ENCODE assay signal across 9 cellular contexts in genomic region chr2:227817940-227818568, GRCh38. TPM values are rescaled to one million over a fixed set of nuclear protein-coding genes. Genes with fewer than 3 reads are reported as not detected.
DNase-seq lines count a peak whose midpoint lies in the region; ATAC-seq and TF ChIP-seq lines count a peak whose summit lies in the region.
"Had no signal": no experiment of that assay in that cellular context is flagged by ENCODE, and none has a peak within 500 bp of the region (broad histone marks: within the 10 kb centered on the region; RNA-seq: fewer than 3 reads in every experiment).

No MANE protein-coding gene starts in this region.

- H3K9me2 ChIP-seq in OCI-LY7 (ENCODE audit: insufficient read depth, low read length) = no peaks in the 10 kb centered on the region

- no peak overlapping the region for H3K4me3 ChIP-seq in CD4-positive, alpha-beta memory T cell (ENCODE audit: low read length in 2 of 2)
- peak overlapping the region; percentile 3 for H3K4me3 ChIP-seq in astrocyte of the cerebellum (ENCODE audit: low read depth, low read length)
- H3K4me3 ChIP-seq in OCI-LY7 (ENCODE audit: low read depth, low read length, poor library complexity, severe bottlenecking) = no peak overlapping the region

- peaks cover 14 to 35% (median 21%) of the 10 kb centered on the region in 4 donors for H3K4me1 Mint-ChIP-seq in CD4-positive, alpha-beta memory T cell
- peaks cover 6% of the 10 kb centered on the region for H3K4me1 Mint-ChIP-seq in T-helper 2 cell treated with Interferon-gamma antibody and Interleukin-4, amounts not matched to agents 5 μg/mL and 100 μg/mL, for 36 hours (ENCODE audit: low read depth)

- H3K4me2 ChIP-seq in OCI-LY7 (ENCODE audit: low read length) = no peak overlapping the region

- no peaks in the 10 kb centered on the region for H3K27me3 ChIP-seq in CD4-positive, alpha-beta memory T cell (ENCODE audit: insufficient read depth, low read length)

- H4K20me1 ChIP-seq in OCI-LY7 (ENCODE audit: insufficient read depth, low read length) = no peaks in the 10 kb centered on the region

- peaks cover 0 to 3% of the 10 kb centered on the region in 2 donors for H3K27me3 Mint-ChIP-seq in CD4-positive, alpha-beta memory T cell
- no peaks in the 10 kb centered on the region for H3K27me3 Mint-ChIP-seq in T-helper 2 cell treated with Interferon-gamma antibody and Interleukin-4, amounts not matched to agents 5 μg/mL and 100 μg/mL, for 36 hours (ENCODE audit: low read depth)

- H3K36me3 Mint-ChIP-seq in CD4-positive, alpha-beta memory T cell = peaks cover 0 to 2% of the 10 kb centered on the region in 2 donors
- H3K36me3 Mint-ChIP-seq in T-helper 2 cell treated with Interferon-gamma antibody and Interleukin-4, amounts not matched to agents 5 μg/mL and 100 μg/mL, for 36 hours (ENCODE audit: low read depth) = no peaks in the 10 kb centered on the region

- TF ChIP-seq CTCF in astrocyte of the cerebellum (IDR thresholded peaks at IDR 0.05; ENCODE audit: low read depth, low read length, missing control alignments) (no peak), OCI-LY7 (conservative IDR thresholded peaks at IDR 0.05; ENCODE audit: low read length) (no peak)

- peaks cover 0 to 3% (median 0%) of the 10 kb centered on the region in 8 donors for H3K9me3 Mint-ChIP-seq in CD4-positive, alpha-beta memory T cell
- no peaks in the 10 kb centered on the region for H3K9me3 Mint-ChIP-seq in T-helper 2 cell treated with Interferon-gamma antibody and Interleukin-4, amounts not matched to agents 5 μg/mL and 100 μg/mL, for 36 hours

- peak overlapping the region; percentile 40 for H3K27ac ChIP-seq in CD4-positive, alpha-beta memory T cell (ENCODE audit: low read depth, low read length)
- H3K27ac ChIP-seq in OCI-LY7 (ENCODE audit: low read depth, low read length, poor library complexity, severe bottlenecking) = no peak overlapping the region

- POLR2A ChIA-PET in CD4-positive, alpha-beta memory T cell (lab: Charles Lee; ENCODE audit: partially characterized antibody) = interaction anchor here (1.0 kb wide), 1 partner anchor 13 kb away, joined by 3 read pairs; no protein-coding TSS in a partner anchor
- POLR2A ChIA-PET in OCI-LY7 (lab: Charles Lee) = no interaction called here

- H3K27ac Mint-ChIP-seq in CD4-positive, alpha-beta memory T cell = peak overlapping the region; percentile 29 to 89 (median 79)
- H3K27ac Mint-ChIP-seq in T-helper 2 cell treated with Interferon-gamma antibody and Interleukin-4, amounts not matched to agents 5 μg/mL and 100 μg/mL, for 36 hours = no peak overlapping the region

- ATAC-seq in HG03342 (IDR thresholded peaks at IDR 0.05; ENCODE audit: unreplicated experiment) (peak; percentile 44), GM21381 (IDR thresholded peaks at IDR 0.05; ENCODE audit: unreplicated experiment) (no peak)
- ATAC-seq: naive thymus-derived CD8-positive, alpha-beta T cell had no signal

- H3K4me1 ChIP-seq in CD4-positive, alpha-beta memory T cell (ENCODE audit: insufficient read depth, low read length) = peaks cover 16% of the 10 kb centered on the region
- H3K4me1 ChIP-seq in OCI-LY7 (ENCODE audit: insufficient read depth, low read length, poor library complexity, severe bottlenecking) = no peaks in the 10 kb centered on the region

- H2AFZ ChIP-seq in OCI-LY7 (ENCODE audit: low read length) = no peak overlapping the region

- intact Hi-C loops in CD4-positive, alpha-beta memory T cell (cut with micrococcal nuclease) = loop anchor here (1.0 kb wide), 2 partner anchors 8 to 35 kb away; no protein-coding TSS in a partner anchor
- intact Hi-C loops in OCI-LY7 (cut with micrococcal nuclease; ENCODE audit: unreplicated experiment) = no loop called here

- H3K79me2 ChIP-seq in OCI-LY7 (ENCODE audit: insufficient read depth, low read depth, low read length) = no peaks in the 10 kb centered on the region

- H3K36me3 ChIP-seq in CD4-positive, alpha-beta memory T cell (ENCODE audit: insufficient read depth, low read length) = no peaks in the 10 kb centered on the region
- no peaks in the 10 kb centered on the region for H3K36me3 ChIP-seq in OCI-LY7 (ENCODE audit: insufficient read depth, low read length)

- CTCF ChIA-PET in CD4-positive, alpha-beta memory T cell (lab: Charles Lee; ENCODE audit: partially characterized antibody) = interaction anchor here (0.9 kb wide), 1 partner anchor 43 kb away, joined by 3 read pairs; no protein-coding TSS in a partner anchor
- CTCF ChIA-PET in OCI-LY7 (lab: Charles Lee; ENCODE audit: unreplicated experiment) = no interaction called here

- peak overlapping the region in 6 of 8 donors; percentile 3 to 53 (median 45) for H3K4me3 Mint-ChIP-seq in CD4-positive, alpha-beta memory T cell
- H3K4me3 Mint-ChIP-seq in T-helper 2 cell treated with Interferon-gamma antibody and Interleukin-4, amounts not matched to agents 5 μg/mL and 100 μg/mL, for 36 hours = no peak overlapping the region
- H3K4me3 Mint-ChIP-seq: naive thymus-derived CD8-positive, alpha-beta T cell had no signal

- in situ Hi-C loops in astrocyte of the cerebellum (cut with HindIII; ENCODE audit: low sequenced_read_pairs) = no loop called here

- DNase-seq in CD4-positive, alpha-beta memory T cell = peak; percentile 47 to 89 (median 58)
- peak; percentile 69 for DNase-seq in T-helper 2 cell treated with Interferon-gamma antibody and Interleukin-4, amounts not matched to agents 5 μg/mL and 100 μg/mL, for 36 hours (ENCODE audit: low spot score)
- peak; percentile 99 for DNase-seq in astrocyte of the cerebellum (ENCODE audit: low read depth)
- DNase-seq in iPS-NIHi11 (ENCODE audit: low spot score) = peak; percentile 47
- peak; percentile 80 to 92 for DNase-seq in stimulated activated CD4-positive, alpha-beta T cell treated with anti-CD3 and anti-CD28 coated beads, Interleukin-15, amount 100 ng/mL, for 48 hours (ENCODE audit: low read depth in 2 of 2)
- DNase-seq in OCI-LY7 (ENCODE audit: low spot score) = no peak

- BruUV-seq in OCI-LY7 (replicated peaks; lab: Mats Ljungman, UMichigan) = no TSS peak

- no peaks in the 10 kb centered on the region for H3K9me3 ChIP-seq in CD4-positive, alpha-beta memory T cell (ENCODE audit: control insufficient read depth in 1 of 2, low read length in 2 of 2)
- H3K9me3 ChIP-seq in OCI-LY7 (ENCODE audit: low read length) = no peaks in the 10 kb centered on the region

RNA-seq across cellular contexts. Expression of gene CCL20, which starts 4.4 kb away (rescaled TPM):
- 1 to 10 TPM; 2.6 to 3.2 TPM for total RNA-seq in CD4-positive, alpha-beta memory T cell
- 1 to 10 TPM; 1.5 to 1.6 TPM for polyA plus RNA-seq in CD4-positive, alpha-beta memory T cell
- not detected in 2 replicates for total RNA-seq in OCI-LY7 (2014; rRNA removed; shearing (Covaris generic))
- total RNA-seq in OCI-LY7 (2022) = not detected in 2 replicates
- total RNA-seq: naive thymus-derived CD8-positive, alpha-beta T cell had no signal
- polyA plus RNA-seq: naive thymus-derived CD8-positive, alpha-beta T cell had no signal

RNA-seq across cellular contexts. Expression of gene DAW1, which starts 53.4 kb away (rescaled TPM):
- not detected for total RNA-seq in CD4-positive, alpha-beta memory T cell
- polyA plus RNA-seq in CD4-positive, alpha-beta memory T cell = not detected
- not detected in 2 replicates for total RNA-seq in OCI-LY7 (2014; rRNA removed; shearing (Covaris generic))
- not detected in 2 replicates for total RNA-seq in OCI-LY7 (2022)
- total RNA-seq: naive thymus-derived CD8-positive, alpha-beta T cell had no signal
- polyA plus RNA-seq: naive thymus-derived CD8-positive, alpha-beta T cell had no signal
